17 cellular contexts compared by ENCODE assay signal in genomic region chr11:68379216-68379615, GRCh38.
DNase-seq lines count a peak whose midpoint lies in the region; ATAC-seq and TF ChIP-seq lines count a peak whose summit lies in the region.
"Had no signal": no experiment of that assay in that cellular context is flagged by ENCODE, and none has a peak within 500 bp of the region (broad histone marks: within the 10 kb centered on the region; RNA-seq: fewer than 3 reads in every experiment).

No MANE protein-coding gene starts in this region.

- H3K27ac ChIP-seq in SK-N-MC (peak overlapping the region; percentile 12; the same call in 1 of the 2 replicates), liver (ENCODE audit: low read depth in 1 of 2, low read length in 2 of 2) (peak overlapping the region; percentile 36 to 72), subcutaneous abdominal adipose tissue (ENCODE audit: low read depth, low read length) (peak overlapping the region; percentile 70), MM.1S (ENCODE audit: low read length) (no peak overlapping the region)
- H3K27ac ChIP-seq: GM23248 had no signal

- no peak for TF ChIP-seq RAD21 in liver (IDR thresholded peaks at IDR 0.05)

- H3F3A ChIP-seq in MM.1S (ENCODE audit: insufficient read depth, low read length), result no peaks in the 10 kb centered on the region

- CTCF ChIA-PET in activated naive CD4-positive, alpha-beta T cell treated with anti-CD3 and anti-CD28 coated beads for 36 hours (lab: Charles Lee), result interaction anchor here (1.1 kb wide), 1 partner anchor 9 kb away, joined by 3 read pairs; no protein-coding TSS in a partner anchor

- H3K27me3 ChIP-seq in liver (ENCODE audit: control insufficient read depth in 4 of 4, insufficient read depth in 4 of 4, low read length in 3 of 4), result no peaks in the 10 kb centered on the region
- no peaks in the 10 kb centered on the region for H3K27me3 ChIP-seq in subcutaneous abdominal adipose tissue (ENCODE audit: control insufficient read depth in 5 of 5, insufficient read depth in 4 of 5, low read length in 5 of 5)
- H3K27me3 ChIP-seq in MM.1S (replicated peaks; ENCODE audit: insufficient read depth, low read length), result no peaks in the 10 kb centered on the region
- H3K27me3 ChIP-seq: ovary had no signal

- H3K4me1 ChIP-seq in liver (ENCODE audit: control insufficient read depth in 4 of 4, insufficient read depth in 4 of 4, low read length in 3 of 4), result peaks cover 38 to 94% (median 79%) of the 10 kb centered on the region in 4 donors
- peaks cover 29 to 98% (median 92%) of the 10 kb centered on the region in 5 donors for H3K4me1 ChIP-seq in subcutaneous abdominal adipose tissue (ENCODE audit: control insufficient read depth in 5 of 5, insufficient read depth in 5 of 5, low read length in 5 of 5)
- H3K4me1 ChIP-seq in MM.1S (ENCODE audit: low read length), result no peaks in the 10 kb centered on the region

- H3K4me3 Mint-ChIP-seq in activated naive CD4-positive, alpha-beta T cell treated with anti-CD3 and anti-CD28 coated beads for 36 hours, result no peak overlapping the region
- H3K4me3 Mint-ChIP-seq: activated CD4-positive, alpha-beta memory T cell treated with anti-CD3 and anti-CD28 coated beads for 36 hours; central memory CD8-positive, alpha-beta T cell had no signal

- no peak overlapping the region for H3K27ac Mint-ChIP-seq in activated naive CD4-positive, alpha-beta T cell treated with anti-CD3 and anti-CD28 coated beads for 36 hours
- H3K27ac Mint-ChIP-seq: activated CD4-positive, alpha-beta memory T cell treated with anti-CD3 and anti-CD28 coated beads for 36 hours; B cell had no signal

- DNase-seq in GF-D8 (lab: John Stamatoyannopoulos, UW) (peak; percentile 13), SK-N-MC (ENCODE audit: low read depth, low spot score) (no peak), MM.1S (no peak), NCI-H345 treated with DMSO at 0.1 percent for 48 hours (lab: John Stamatoyannopoulos, UW; ENCODE audit: unreplicated experiment) (no peak)
- no peak for DNase-seq in activated naive CD4-positive, alpha-beta T cell treated with anti-CD3 and anti-CD28 coated beads for 36 hours
- DNase-seq: activated CD4-positive, alpha-beta memory T cell treated with anti-CD3 and anti-CD28 coated beads for 36 hours; activated T-cell treated with anti-CD3 and anti-CD28 coated beads, Interleukin-2, amount 50 U/mL, for 48 hours; DMS79; GM23248; NCI-H1694; NCI-H524 treated with DMSO at 0.1 percent for 48 hours had no signal

- no peak overlapping the region for H3K4me3 ChIP-seq in SK-N-MC
- H3K4me3 ChIP-seq in liver (ENCODE audit: low read depth in 1 of 3, low read length in 3 of 3), result no peak overlapping the region
- H3K4me3 ChIP-seq in subcutaneous abdominal adipose tissue (ENCODE audit: low read depth in 1 of 5, low read length in 5 of 5), result no peak overlapping the region
- no peak overlapping the region for H3K4me3 ChIP-seq in MM.1S (ENCODE audit: low read length)
- H3K4me3 ChIP-seq: GM23248, ovary had no signal

- no peak overlapping the region for H2AFZ ChIP-seq in MM.1S (ENCODE audit: low read length)
- H2AFZ ChIP-seq: GM23248 had no signal

- peaks cover 3% of the 10 kb centered on the region; the same call in 1 of the 2 replicates for H3K36me3 ChIP-seq in SK-N-MC (ENCODE audit: insufficient read depth, low read length)
- peaks cover 0 to 6% (median under 1%) of the 10 kb centered on the region in 4 donors for H3K36me3 ChIP-seq in liver (ENCODE audit: control insufficient read depth in 4 of 4, insufficient read depth in 3 of 4, low read depth in 1 of 4, low read length in 3 of 4)
- H3K36me3 ChIP-seq in subcutaneous abdominal adipose tissue (ENCODE audit: control insufficient read depth in 5 of 5, insufficient read depth in 5 of 5, low read length in 5 of 5), result peaks cover 0 to 7% (median 2%) of the 10 kb centered on the region in 5 donors
- H3K36me3 ChIP-seq in MM.1S (replicated peaks; ENCODE audit: insufficient read depth, low read length), result no peaks in the 10 kb centered on the region
- H3K36me3 ChIP-seq: ovary had no signal

- intact Hi-C loops in activated naive CD4-positive, alpha-beta T cell treated with anti-CD3 and anti-CD28 coated beads for 36 hours (cut with micrococcal nuclease), result no loop called here

- H3K9ac ChIP-seq in SK-N-MC (ENCODE audit: insufficient read length), result no peak overlapping the region
- no peak overlapping the region for H3K9ac ChIP-seq in liver (ENCODE audit: low read depth in 1 of 2, low read length in 2 of 2)
- H3K9ac ChIP-seq in subcutaneous abdominal adipose tissue (ENCODE audit: low read length in 5 of 5), result peak overlapping the region in 1 of 5 donors; percentile 29
- no peak overlapping the region for H3K9ac ChIP-seq in MM.1S (ENCODE audit: low read length)
- H3K9ac ChIP-seq: GM23248 had no signal

- H3K9me3 ChIP-seq in SK-N-MC (ENCODE audit: low read depth, low read length), result no peaks in the 10 kb centered on the region
- H3K9me3 ChIP-seq in liver (ENCODE audit: control insufficient read depth in 4 of 4, low read length in 3 of 4), result no peaks in the 10 kb centered on the region
- H3K9me3 ChIP-seq in subcutaneous abdominal adipose tissue (ENCODE audit: control insufficient read depth in 5 of 5, low read length in 5 of 5), result no peaks in the 10 kb centered on the region
- no peaks in the 10 kb centered on the region for H3K9me3 ChIP-seq in MM.1S (replicated peaks; ENCODE audit: insufficient read depth, low read length)
- H3K9me3 ChIP-seq: ovary had no signal

- peaks cover 5% of the 10 kb centered on the region for H3K27me3 Mint-ChIP-seq in activated naive CD4-positive, alpha-beta T cell treated with anti-CD3 and anti-CD28 coated beads for 36 hours (ENCODE audit: low read depth)

- H3K4me1 Mint-ChIP-seq in activated naive CD4-positive, alpha-beta T cell treated with anti-CD3 and anti-CD28 coated beads for 36 hours (ENCODE audit: low read depth), result peaks cover 13% of the 10 kb centered on the region

- H3K9me3 Mint-ChIP-seq in activated naive CD4-positive, alpha-beta T cell treated with anti-CD3 and anti-CD28 coated beads for 36 hours, result no peaks in the 10 kb centered on the region
- H3K9me3 Mint-ChIP-seq: activated CD4-positive, alpha-beta memory T cell treated with anti-CD3 and anti-CD28 coated beads for 36 hours; central memory CD8-positive, alpha-beta T cell had no signal

- peaks cover 1% of the 10 kb centered on the region for H3K36me3 Mint-ChIP-seq in activated naive CD4-positive, alpha-beta T cell treated with anti-CD3 and anti-CD28 coated beads for 36 hours (ENCODE audit: low read depth)
- H3K36me3 Mint-ChIP-seq: activated CD4-positive, alpha-beta memory T cell treated with anti-CD3 and anti-CD28 coated beads for 36 hours had no signal

- no peak for ATAC-seq in HG03039 (IDR thresholded peaks at IDR 0.05; ENCODE audit: unreplicated experiment)

- no peaks in the 10 kb centered on the region for H4K20me1 ChIP-seq in MM.1S (ENCODE audit: insufficient read depth, low read length)

- TF ChIP-seq CTCF in liver (IDR thresholded peaks at IDR 0.05; ENCODE audit: low read depth, low read length, missing input control) (no peak), MM.1S (IDR thresholded peaks at IDR 0.05; ENCODE audit: low read length) (no peak)

- H3K4me2 ChIP-seq in MM.1S (ENCODE audit: low read depth, low read length), result no peak overlapping the region

- no peaks in the 10 kb centered on the region for H3K79me2 ChIP-seq in MM.1S (ENCODE audit: low read length)

- no peaks in the 10 kb centered on the region for H3K9me2 ChIP-seq in MM.1S (replicated peaks; ENCODE audit: insufficient read depth, low read length)

- WGBS in liver, result 69% methylated on average over 11 of the region's 11 CpGs

TF ChIP-seq in liver, 16 proteins besides CTCF, POLR2A, EP300 and RAD21 (continues in another document):
- TF ChIP-seq NR2F2 (IDR thresholded peaks at IDR 0.05), result no peak
- TF ChIP-seq EGR1 (IDR thresholded peaks at IDR 0.05; ENCODE audit: low read depth in 2 of 2), result no peak
- TF ChIP-seq TAF1 (conservative IDR thresholded peaks at IDR 0.05), result no peak
- TF ChIP-seq ZBTB33 (IDR thresholded peaks at IDR 0.05), result no peak
- no peak for TF ChIP-seq ATF3 (IDR thresholded peaks at IDR 0.05)
- TF ChIP-seq YY1 (IDR thresholded peaks at IDR 0.05), result no peak
